In the genomic region with DNA sequence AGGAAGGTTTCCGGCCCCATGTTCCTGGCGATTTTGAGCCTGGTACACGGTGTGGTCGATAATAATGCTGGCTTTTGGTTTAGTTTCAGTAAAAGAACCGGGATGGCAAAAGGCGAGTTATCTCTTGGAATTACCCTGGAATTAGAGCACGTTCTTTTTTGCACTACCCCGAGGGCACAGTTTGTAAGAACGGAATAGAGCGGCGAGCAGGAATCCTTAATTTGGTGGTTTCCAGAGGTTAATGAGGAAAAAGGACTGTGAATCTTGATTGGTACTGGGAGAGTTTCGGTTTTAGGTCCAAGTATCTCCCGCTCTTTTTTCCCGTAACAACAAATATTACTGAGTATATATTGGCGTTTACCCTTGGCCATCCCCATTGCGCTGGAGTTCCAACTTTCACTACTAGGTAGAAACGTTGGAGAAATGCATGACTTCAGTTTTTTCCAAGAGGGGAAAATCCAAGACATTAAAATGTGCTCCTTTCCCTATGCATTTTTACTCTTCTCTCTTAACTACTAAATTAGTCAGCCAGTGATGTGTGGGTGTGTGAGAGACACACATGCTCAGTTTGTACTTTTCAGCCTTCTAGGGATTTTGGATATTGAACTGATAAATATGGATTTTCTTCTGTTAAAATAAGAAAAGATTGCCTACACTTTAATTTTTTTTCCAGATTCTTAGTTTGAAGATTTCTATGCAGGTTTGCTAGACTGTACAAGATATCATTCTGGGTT, we compare ENCODE assay signal across 8 cellular contexts.
DNase-seq lines count a peak whose midpoint lies in the region; ATAC-seq and TF ChIP-seq lines count a peak whose summit lies in the region.

No MANE protein-coding gene starts in this region.

- H3K4me3 ChIP-seq in SJCRH30 (peak overlapping the region; percentile 87), epithelial cell of proximal tubule (ENCODE audit: low read depth, low read length) (peak overlapping the region; percentile 90)

- no peak for ATAC-seq in HG02571 (IDR thresholded peaks at IDR 0.05; ENCODE audit: unreplicated experiment)

- H3K4me1 ChIP-seq in SJCRH30, result no peaks in the 10 kb centered on the region; the same call in 1 of the 2 replicates

- no peaks in the 10 kb centered on the region for H3K27me3 Mint-ChIP-seq in activated naive CD4-positive, alpha-beta T cell treated with anti-CD3 and anti-CD28 coated beads for 36 hours (ENCODE audit: low read depth)
- peaks cover 14% of the 10 kb centered on the region for H3K27me3 Mint-ChIP-seq in nephron progenitor cell (ENCODE audit: low read depth, poor library complexity)

- H3K4me3 Mint-ChIP-seq in activated naive CD4-positive, alpha-beta T cell treated with anti-CD3 and anti-CD28 coated beads for 36 hours, result peak overlapping the region; percentile 88
- H3K4me3 Mint-ChIP-seq in nephron progenitor cell, result peak overlapping the region; percentile 97

- H3K4me1 Mint-ChIP-seq in activated naive CD4-positive, alpha-beta T cell treated with anti-CD3 and anti-CD28 coated beads for 36 hours (ENCODE audit: low read depth), result peaks cover 8% of the 10 kb centered on the region
- H3K4me1 Mint-ChIP-seq in nephron progenitor cell, result peaks cover 20% of the 10 kb centered on the region

- peaks cover 3% of the 10 kb centered on the region for H3K9me3 Mint-ChIP-seq in activated naive CD4-positive, alpha-beta T cell treated with anti-CD3 and anti-CD28 coated beads for 36 hours
- peaks cover 32% of the 10 kb centered on the region for H3K9me3 Mint-ChIP-seq in nephron progenitor cell

- H3K9me3 ChIP-seq in SJCRH30 (replicated peaks), result no peaks in the 10 kb centered on the region

- DNase-seq in activated naive CD4-positive, alpha-beta T cell treated with anti-CD3 and anti-CD28 coated beads for 36 hours, result no peak
- DNase-seq in activated naive CD4-positive, alpha-beta T cell treated with anti-CD3 and anti-CD28 coated beads, Interleukin-2, amount 50 U/mL, for 16 hours, result no peak
- DNase-seq in SJCRH30 (no peak), epithelial cell of proximal tubule (ENCODE audit: low read depth) (no peak), nephron progenitor cell (no peak), foreskin melanocyte (no peak), middle frontal gyrus (ENCODE audit: extremely low spot score, low spot score) (no peak)

- intact Hi-C loops in activated naive CD4-positive, alpha-beta T cell treated with anti-CD3 and anti-CD28 coated beads for 36 hours (cut with micrococcal nuclease), result loop anchor here (1.0 kb wide), 5 partner anchors 65 to 341 kb away; a partner anchor contains a TSS

- no peaks in the 10 kb centered on the region for H3K36me3 ChIP-seq in SJCRH30

- peak overlapping the region; percentile 99 for H3K27ac Mint-ChIP-seq in activated naive CD4-positive, alpha-beta T cell treated with anti-CD3 and anti-CD28 coated beads for 36 hours
- peak overlapping the region; percentile 100 for H3K27ac Mint-ChIP-seq in nephron progenitor cell

- no peaks in the 10 kb centered on the region for H3K36me3 Mint-ChIP-seq in activated naive CD4-positive, alpha-beta T cell treated with anti-CD3 and anti-CD28 coated beads for 36 hours (ENCODE audit: low read depth)
- H3K36me3 Mint-ChIP-seq in nephron progenitor cell (ENCODE audit: low read depth), result peaks cover 11% of the 10 kb centered on the region

- no peaks in the 10 kb centered on the region for H3K27me3 ChIP-seq in SJCRH30

- peak overlapping the region; percentile 98 for H3K27ac ChIP-seq in SJCRH30

- TF ChIP-seq CTCF in epithelial cell of proximal tubule (conservative IDR thresholded peaks at IDR 0.05; ENCODE audit: low read depth, low read length) (no peak), nephron progenitor cell (IDR thresholded peaks at IDR 0.05) (no peak)

- CTCF ChIA-PET in activated naive CD4-positive, alpha-beta T cell treated with anti-CD3 and anti-CD28 coated beads for 36 hours (lab: Charles Lee), result no interaction called here
